ENCODE assay signal across 13 cellular contexts in the genomic region with DNA sequence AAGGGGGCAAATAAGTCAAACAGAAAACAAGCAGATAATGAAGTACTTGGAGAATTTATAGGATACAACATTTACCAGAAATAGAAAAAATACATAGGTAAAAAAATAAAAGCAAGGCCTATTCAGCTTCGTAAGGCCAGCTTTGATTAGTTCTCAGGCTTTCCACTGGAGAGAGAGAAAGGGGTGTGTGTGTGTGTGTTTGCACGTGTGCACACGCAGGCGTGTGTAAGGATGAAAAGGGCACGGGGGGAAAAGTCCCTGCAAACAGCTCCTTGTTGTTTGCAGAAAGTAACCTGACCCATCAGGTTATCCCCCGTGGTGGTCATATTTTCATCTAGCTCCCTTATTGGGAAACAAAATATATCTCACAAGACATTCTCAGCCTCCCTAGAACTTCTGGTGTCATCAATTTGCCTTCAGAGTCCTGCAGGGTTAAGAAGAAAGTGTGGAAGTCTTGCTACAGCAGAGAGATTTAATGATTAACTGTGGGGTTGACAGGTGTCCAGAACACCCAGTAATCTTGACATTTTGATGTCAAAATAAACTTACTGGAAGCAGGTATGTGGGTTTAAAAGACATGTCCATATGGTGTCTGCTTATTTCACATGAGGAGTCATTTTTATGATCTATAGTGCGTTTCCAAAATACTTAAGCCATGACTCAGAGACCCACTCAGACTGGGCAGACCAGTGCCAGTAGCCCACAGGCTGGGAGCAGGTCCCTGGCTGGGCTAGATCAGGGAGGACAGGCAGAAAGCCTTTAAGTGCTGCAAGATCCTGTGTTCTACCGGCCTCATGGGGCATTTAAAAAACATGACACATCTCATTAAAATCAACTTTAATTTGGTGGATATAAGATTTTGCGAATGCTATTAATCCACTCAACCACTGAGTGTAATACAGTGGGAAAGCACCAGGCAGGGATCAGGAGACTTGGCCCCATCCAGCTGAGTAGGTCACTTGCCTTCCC.
DNase-seq lines count a peak whose midpoint lies in the region; ATAC-seq, FAIRE-seq and TF ChIP-seq lines count a peak whose summit lies in the region.
"Had no signal": no experiment of that assay in that cellular context is flagged by ENCODE, and none has a peak within 500 bp of the region (broad histone marks: within the 10 kb centered on the region; RNA-seq: fewer than 3 reads in every experiment).

No MANE protein-coding gene starts in this region.

- no peak overlapping the region for H3K4me3 Mint-ChIP-seq in stimulated activated effector memory CD8-positive, alpha-beta T cell treated with anti-CD3 and anti-CD28 coated beads, Interleukin-12 subunit alpha, Interleukin-12 subunit beta, amount 100 ng/mL, for 72 hours
- H3K4me3 Mint-ChIP-seq: activated CD4-positive, alpha-beta T cell treated with anti-CD3 and anti-CD28 coated beads for 36 hours had no signal

- peak overlapping the region; percentile 61 to 77 for H3K27ac ChIP-seq in A549
- no peak overlapping the region for H3K27ac ChIP-seq in caudate nucleus (ENCODE audit: low read depth, low read length)
- H3K27ac ChIP-seq: body of pancreas, HL-60, thyroid gland had no signal

- H3K9me3 Mint-ChIP-seq in stimulated activated effector memory CD8-positive, alpha-beta T cell treated with anti-CD3 and anti-CD28 coated beads, Interleukin-12 subunit alpha, Interleukin-12 subunit beta, amount 100 ng/mL, for 72 hours: no peaks in the 10 kb centered on the region

- no peaks in the 10 kb centered on the region for H3K9me3 ChIP-seq in A549
- H3K9me3 ChIP-seq: body of pancreas, thyroid gland had no signal

- POLR2A ChIA-PET in A549 (lab: Yijun Ruan, JAX): no interaction called here

- peak; percentile 62 to 78; a peak in 2 of 5 replicates for TF ChIP-seq EP300 in A549 (IDR thresholded peaks at IDR 0.05)

- no peak overlapping the region for H3K4me3 ChIP-seq in A549
- H3K4me3 ChIP-seq: body of pancreas, thyroid gland had no signal

- no peaks in the 10 kb centered on the region for H3K4me1 Mint-ChIP-seq in stimulated activated effector memory CD8-positive, alpha-beta T cell treated with anti-CD3 and anti-CD28 coated beads, Interleukin-12 subunit alpha, Interleukin-12 subunit beta, amount 100 ng/mL, for 72 hours
- H3K4me1 Mint-ChIP-seq: activated CD4-positive, alpha-beta T cell treated with anti-CD3 and anti-CD28 coated beads for 36 hours had no signal

- no peaks in the 10 kb centered on the region for H3K36me3 Mint-ChIP-seq in stimulated activated effector memory CD8-positive, alpha-beta T cell treated with anti-CD3 and anti-CD28 coated beads, Interleukin-12 subunit alpha, Interleukin-12 subunit beta, amount 100 ng/mL, for 72 hours

- WGBS in A549 (ENCODE audit: missing lambda C conversion rate): 28% methylated on average over 9 of the region's 9 CpGs

- no peak for TF ChIP-seq CTCF in A549 (IDR thresholded peaks at IDR 0.05)

- CTCF ChIA-PET in A549 (lab: Yijun Ruan, JAX): interaction anchor here (0.7 to 1.4 kb wide), 2 partner anchors 15 to 94 kb away, joined by 3 to 4 read pairs; no protein-coding TSS in a partner anchor

- DNase-seq in A549 (ENCODE audit: low read depth in 1 of 2, low spot score in 1 of 2): peak; percentile 36 to 64
- peak; percentile 33 to 67 for DNase-seq in NCI-H524 (lab: John Stamatoyannopoulos, UW)
- DNase-seq in fibroblast of peridontal ligament (ENCODE audit: extremely low read depth): peak; percentile 47
- DNase-seq in nucleus accumbens (lab: John Stamatoyannopoulos, UW): no peak
- DNase-seq in caudate nucleus (lab: John Stamatoyannopoulos, UW): no peak
- no peak for DNase-seq in stimulated activated effector memory CD8-positive, alpha-beta T cell treated with anti-CD3 and anti-CD28 coated beads, Interleukin-12 subunit alpha, Interleukin-12 subunit beta, amount 100 ng/mL, for 72 hours (ENCODE audit: low spot score in 2 of 2)
- DNase-seq in NCI-H345 (lab: John Stamatoyannopoulos, UW): no peak
- DNase-seq: activated CD4-positive, alpha-beta T cell treated with anti-CD3 and anti-CD28 coated beads for 36 hours; kidney; thyroid gland had no signal

- FAIRE-seq in A549 (lab: Jason Lieb, UNC): no peak
- FAIRE-seq: kidney had no signal

- ATAC-seq in A549: peak; percentile 89 to 93
- peak; percentile 53 for ATAC-seq in GM21381 (IDR thresholded peaks at IDR 0.05; ENCODE audit: unreplicated experiment)
- ATAC-seq in stimulated activated effector memory CD8-positive, alpha-beta T cell treated with anti-CD3 and anti-CD28 coated beads, Interleukin-12 subunit alpha, Interleukin-12 subunit beta, amount 100 ng/mL, for 72 hours: no peak
- ATAC-seq: activated CD4-positive, alpha-beta T cell treated with anti-CD3 and anti-CD28 coated beads for 36 hours; body of pancreas had no signal

- H3K4me2 ChIP-seq in A549: peak overlapping the region; percentile 63

- no peak for TF ChIP-seq POLR2A in A549 (IDR thresholded peaks at IDR 0.05; ENCODE audit: low read length)

- peaks cover 31% of the 10 kb centered on the region for H3K4me1 ChIP-seq in A549
- H3K4me1 ChIP-seq: thyroid gland had no signal

- TF ChIP-seq RAD21 in A549 (conservative IDR thresholded peaks at IDR 0.05 in 1 of 2, IDR thresholded peaks at IDR 0.05 in 1 of 2): no peak; a peak in 1 of 5 replicates

- no peak overlapping the region for H3K27ac Mint-ChIP-seq in stimulated activated effector memory CD8-positive, alpha-beta T cell treated with anti-CD3 and anti-CD28 coated beads, Interleukin-12 subunit alpha, Interleukin-12 subunit beta, amount 100 ng/mL, for 72 hours
- H3K27ac Mint-ChIP-seq: activated CD4-positive, alpha-beta T cell treated with anti-CD3 and anti-CD28 coated beads for 36 hours had no signal

TF ChIP-seq in A549, 52 proteins besides CTCF, POLR2A, EP300 and RAD21 (continues in another document):
- no peak for TF ChIP-seq NR3C1 (IDR thresholded peaks at IDR 0.05)
- TF ChIP-seq CHD4 (IDR thresholded peaks at IDR 0.05; ENCODE audit: borderline replicate concordance): no peak
- peak in 1 of 2 experiments; percentile 35; a peak in 1 of 4 replicates for TF ChIP-seq CEBPB (IDR thresholded peaks at IDR 0.05)
- peak; percentile 61 for TF ChIP-seq FOSL2 (IDR thresholded peaks at IDR 0.05)
- peak; percentile 52 for TF ChIP-seq FOSL2 (CRISPR knock-in tag; IDR thresholded peaks at IDR 0.05)
- no peak for TF ChIP-seq TP53 (CRISPR knock-in tag; IDR thresholded peaks at IDR 0.05)
- no peak for TF ChIP-seq ESRRA (IDR thresholded peaks at IDR 0.05; ENCODE audit: borderline replicate concordance, low read length)
- TF ChIP-seq RFX5 (IDR thresholded peaks at IDR 0.05): no peak
- TF ChIP-seq, protein P1, sequence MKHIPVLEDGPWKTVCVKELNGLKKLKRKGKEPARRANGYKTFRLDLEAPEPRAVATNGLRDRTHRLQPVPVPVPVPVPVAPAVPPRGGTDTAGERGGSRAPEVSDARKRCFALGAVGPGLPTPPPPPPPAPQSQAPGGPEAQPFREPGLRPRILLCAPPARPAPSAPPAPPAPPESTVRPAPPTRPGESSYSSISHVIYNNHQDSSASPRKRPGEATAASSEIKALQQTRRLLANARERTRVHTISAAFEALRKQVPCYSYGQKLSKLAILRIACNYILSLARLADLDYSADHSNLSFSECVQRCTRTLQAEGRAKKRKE (CRISPR knock-in tag; IDR thresholded peaks at IDR 0.05; ENCODE audit: low read depth): no peak
- no peak for TF ChIP-seq CBX8 (IDR thresholded peaks at IDR 0.05)
- TF ChIP-seq CHD2 (IDR thresholded peaks at IDR 0.05; ENCODE audit: low read length, partially characterized antibody): no peak
- TF ChIP-seq NFE2L2 (conservative IDR thresholded peaks at IDR 0.05; ENCODE audit: low read length): no peak
- no peak for TF ChIP-seq EHF (CRISPR knock-in tag; IDR thresholded peaks at IDR 0.05)
- peak; percentile 81 for TF ChIP-seq JUNB (IDR thresholded peaks at IDR 0.05)
- TF ChIP-seq TFCP2L1 (CRISPR knock-in tag; IDR thresholded peaks at IDR 0.05): no peak
- TF ChIP-seq PHF8 (IDR thresholded peaks at IDR 0.05; ENCODE audit: borderline replicate concordance, low read depth): no peak
- no peak for TF ChIP-seq SMC3 (IDR thresholded peaks at IDR 0.05)
- TF ChIP-seq RARB (CRISPR knock-in tag; IDR thresholded peaks at IDR 0.05): no peak
- no peak for TF ChIP-seq HOXB13 (CRISPR knock-in tag; IDR thresholded peaks at IDR 0.05; ENCODE audit: low read depth)
- TF ChIP-seq, protein P2, sequence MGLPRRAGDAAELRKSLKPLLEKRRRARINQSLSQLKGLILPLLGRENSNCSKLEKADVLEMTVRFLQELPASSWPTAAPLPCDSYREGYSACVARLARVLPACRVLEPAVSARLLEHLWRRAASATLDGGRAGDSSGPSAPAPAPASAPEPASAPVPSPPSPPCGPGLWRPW (IDR thresholded peaks at IDR 0.05): no peak
- TF ChIP-seq FOXS1 (CRISPR knock-in tag; IDR thresholded peaks at IDR 0.05): no peak
- no peak for TF ChIP-seq ZSCAN20 (CRISPR knock-in tag; IDR thresholded peaks at IDR 0.05)
- TF ChIP-seq SREBF2 (IDR thresholded peaks at IDR 0.05): no peak
- TF ChIP-seq HOXB5 (CRISPR knock-in tag; IDR thresholded peaks at IDR 0.05): no peak
- TF ChIP-seq HEYL (CRISPR knock-in tag; IDR thresholded peaks at IDR 0.05): no peak
- TF ChIP-seq, protein P3, sequence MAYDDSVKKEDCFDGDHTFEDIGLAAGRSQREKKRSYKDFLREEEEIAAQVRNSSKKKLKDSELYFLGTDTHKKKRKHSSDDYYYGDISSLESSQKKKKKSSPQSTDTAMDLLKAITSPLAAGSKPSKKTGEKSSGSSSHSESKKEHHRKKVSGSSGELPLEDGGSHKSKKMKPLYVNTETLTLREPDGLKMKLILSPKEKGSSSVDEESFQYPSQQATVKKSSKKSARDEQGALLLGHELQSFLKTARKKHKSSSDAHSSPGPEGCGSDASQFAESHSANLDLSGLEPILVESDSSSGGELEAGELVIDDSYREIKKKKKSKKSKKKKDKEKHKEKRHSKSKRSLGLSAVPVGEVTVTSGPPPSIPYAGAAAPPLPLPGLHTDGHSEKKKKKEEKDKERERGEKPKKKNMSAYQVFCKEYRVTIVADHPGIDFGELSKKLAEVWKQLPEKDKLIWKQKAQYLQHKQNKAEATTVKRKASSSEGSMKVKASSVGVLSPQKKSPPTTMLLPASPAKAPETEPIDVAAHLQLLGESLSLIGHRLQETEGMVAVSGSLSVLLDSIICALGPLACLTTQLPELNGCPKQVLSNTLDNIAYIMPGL (CRISPR knock-in tag; IDR thresholded peaks at IDR 0.05; ENCODE audit: borderline replicate concordance): no peak

Comparison
In these comparisons a context has a peak if more than half of its experiments do, and no peak if none do; other contexts are left out.
1. DNase-seq: peak in A549 (2 of 2), NCI-H524 (2 of 2) and fibroblast of peridontal ligament (single experiment); none in nucleus accumbens (0 of 56), caudate nucleus (0 of 61), stimulated activated effector memory CD8-positive, alpha-beta T cell treated with anti-CD3 and anti-CD28 coated beads, Interleukin-12 subunit alpha, Interleukin-12 subunit beta, amount 100 ng/mL, for 72 hours (0 of 2) and NCI-H345 (single experiment).